32 cellular contexts compared by ENCODE assay signal in the genomic region with DNA sequence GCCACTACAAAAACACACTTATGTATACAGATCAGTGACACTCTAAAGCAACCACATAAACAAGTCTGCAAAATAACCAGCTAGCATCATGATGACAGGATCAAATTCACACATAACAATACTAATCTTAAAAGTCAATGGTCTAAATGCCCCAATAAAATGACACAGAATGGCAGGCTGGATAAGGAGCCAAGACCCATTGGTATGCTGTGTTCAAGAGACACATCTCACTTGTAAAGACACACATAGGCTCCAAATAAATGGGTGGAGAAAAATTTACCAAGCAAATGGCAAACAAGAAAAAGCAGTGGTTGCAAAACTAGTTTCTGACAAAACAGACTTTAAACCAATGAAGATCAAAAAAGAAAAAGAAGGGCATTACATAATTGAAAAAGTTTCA.
"Had no signal": no experiment of that assay in that cellular context is flagged by ENCODE, and none has a peak within 500 bp of the region (broad histone marks: within the 10 kb centered on the region; RNA-seq: fewer than 3 reads in every experiment).

No MANE protein-coding gene starts in this region.

- H3K36me3 ChIP-seq: adrenal gland, ascending aorta, brain microvascular endothelial cell, breast epithelium, cardiac muscle cell had no signal

- H3K4me3 ChIP-seq: adrenal gland, ascending aorta, body of pancreas, breast epithelium, cardiac muscle cell had no signal

- DNase-seq: activated effector memory CD4-positive, alpha-beta T cell treated with anti-CD3 and anti-CD28 coated beads, Interleukin-2, amount 50 U/mL, for 16 hours; activated effector memory CD4-positive, alpha-beta T cell treated with Interleukin-2 at 50 U/mL for 16 hours; activated gamma-delta T cell; activated gamma-delta T cell treated with Interleukin-2 at 50 U/mL for 16 hours; activated naive CD4-positive, alpha-beta T cell; activated naive CD4-positive, alpha-beta T cell treated with anti-CD3 and anti-CD28 coated beads for 36 hours; activated naive CD4-positive, alpha-beta T cell treated with anti-CD3 and anti-CD28 coated beads, Interleukin-2, amount 10 ng/mL, durations not matched to agents 7 days and 5 days; activated naive CD4-positive, alpha-beta T cell treated with anti-CD3 and anti-CD28 coated beads, Interleukin-2, amount 50 U/mL, for 16 hours; activated naive CD4-positive, alpha-beta T cell treated with Interleukin-2 at 50 U/mL for 16 hours; activated naive CD8-positive, alpha-beta T cell treated with anti-CD3 and anti-CD28 coated beads for 36 hours; activated naive CD8-positive, alpha-beta T cell treated with anti-CD3 and anti-CD28 coated beads, Interleukin-2, amount 10 ng/mL, durations not matched to agents 7 days and 5 days; activated naive CD8-positive, alpha-beta T cell treated with anti-CD3 and anti-CD28 coated beads, Interleukin-2, amount 50 U/mL, for 24 hours; activated T-cell treated with anti-CD3 and anti-CD28 coated beads, Interleukin-2, amount 50 U/mL, for 1 hour; activated T-cell treated with anti-CD3 and anti-CD28 coated beads, Interleukin-2, amount 50 U/mL, for 24 hours; activated T-cell treated with anti-CD3 and anti-CD28 coated beads, Interleukin-2, amount 50 U/mL, for 4 hours; activated T-cell treated with anti-CD3 and anti-CD28 coated beads, Interleukin-2, amount 50 U/mL, for 48 hours; activated T-cell treated with anti-CD3 and anti-CD28 coated beads, Interleukin-2, amount 50 U/mL, for 72 hours; adrenal gland; amniotic stem cell; amygdala; anterior cingulate cortex; aorta; body of pancreas; brain microvascular endothelial cell; caudate nucleus; central memory CD4-positive, alpha-beta T cell; cerebellar nuclear complex had no signal

- H3K27ac ChIP-seq: adrenal gland, ascending aorta, body of pancreas, brain microvascular endothelial cell, breast epithelium, cardiac muscle cell had no signal

- H3K9me3 ChIP-seq: adrenal gland had no signal

- ATAC-seq: activated naive CD4-positive, alpha-beta T cell treated with anti-CD3 and anti-CD28 coated beads, Interleukin-2, amount 50 U/mL, for 72 hours; activated naive CD8-positive, alpha-beta T cell treated with anti-CD3 and anti-CD28 coated beads, Interleukin-2, amount 50 U/mL, for 24 hours; activated T-cell treated with anti-CD3 and anti-CD28 coated beads, Interleukin-2, amount 50 U/mL, for 4 hours; activated T-cell treated with anti-CD3 and anti-CD28 coated beads, Interleukin-2, amount 50 U/mL, for 72 hours; activated T-helper 17 cell treated with anti-CD3 and anti-CD28 coated beads, Interleukin-2, amount 50 U/mL, for 72 hours; body of pancreas had no signal

- H3K4me1 ChIP-seq: adrenal gland, ascending aorta, body of pancreas, breast epithelium had no signal
